Comparison of ENCODE assay signal across 26 cellular contexts in the genomic region with DNA sequence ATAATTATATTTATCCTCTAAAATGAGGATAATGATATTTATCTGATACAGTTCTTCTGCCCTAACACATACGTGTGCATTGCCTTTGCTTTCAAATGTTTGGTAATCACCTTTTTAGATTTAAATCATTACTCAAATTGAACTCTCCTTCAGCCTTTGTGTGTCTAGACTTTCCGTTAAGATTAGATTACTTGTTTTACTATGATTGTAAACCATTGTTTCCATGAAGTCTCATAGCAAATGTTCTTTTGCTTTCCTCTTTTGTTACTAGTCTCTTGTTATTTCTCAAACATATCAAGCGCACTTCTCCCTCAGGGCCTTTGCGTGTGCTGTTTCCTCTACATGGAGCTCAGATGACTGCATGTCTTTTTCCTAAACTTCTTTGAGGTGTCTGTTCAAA.
DNase-seq lines count a peak whose midpoint lies in the region; ATAC-seq lines count a peak whose summit lies in the region.
"Had no signal": no experiment of that assay in that cellular context is flagged by ENCODE, and none has a peak within 500 bp of the region (broad histone marks: within the 10 kb centered on the region; RNA-seq: fewer than 3 reads in every experiment).

No MANE protein-coding gene starts in this region.

- H3K27me3 Mint-ChIP-seq in activated T-cell treated with anti-CD3 and anti-CD28 coated beads, Interleukin-2, amount 50 U/mL, for 24 hours, result no peaks in the 10 kb centered on the region
- no peaks in the 10 kb centered on the region for H3K27me3 Mint-ChIP-seq in activated T-helper 1 cell treated with anti-CD3 and anti-CD28 coated beads, Interleukin-12 subunit alpha, Interleukin-12 subunit beta, Interleukin-2, Interleukin-4 antibody, amounts not matched to agents 30 ng/mL and 10 ng/mL and 1 ng/mL, durations not matched to agents 14 hours and 24 hours and 36 hours (ENCODE audit: insufficient read depth)
- no peaks in the 10 kb centered on the region for H3K27me3 Mint-ChIP-seq in stimulated activated naive B cell treated with anti-CD40 and anti-IgM and Interleukin-4, amounts not matched to agents 10 μg/mL and 1 μg/mL and 100 μg/mL, for 72 hours
- H3K27me3 Mint-ChIP-seq: CD8-positive, alpha-beta memory T cell had no signal

- intact Hi-C loops in activated T-helper 1 cell treated with anti-CD3 and anti-CD28 coated beads, Interleukin-12 subunit alpha, Interleukin-12 subunit beta, Interleukin-2, Interleukin-4 antibody, amounts not matched to agents 30 ng/mL and 10 ng/mL and 1 ng/mL, durations not matched to agents 14 hours and 24 hours and 36 hours (cut with micrococcal nuclease), result loop anchor here (1.0 to 2.0 kb wide), 5 partner anchors 10 to 268 kb away; no protein-coding TSS in a partner anchor

- ATAC-seq in stimulated activated naive B cell treated with anti-CD40 and anti-IgM and Interleukin-4, amounts not matched to agents 10 μg/mL and 1 μg/mL and 100 μg/mL, for 72 hours (replicated peaks), result no peak
- ATAC-seq: A549, GM12878 had no signal

- peaks cover 73% of the 10 kb centered on the region for H3K4me1 Mint-ChIP-seq in activated T-cell treated with anti-CD3 and anti-CD28 coated beads, Interleukin-2, amount 50 U/mL, for 24 hours (ENCODE audit: low read depth)
- peaks cover 83% of the 10 kb centered on the region for H3K4me1 Mint-ChIP-seq in activated T-helper 1 cell treated with anti-CD3 and anti-CD28 coated beads, Interleukin-12 subunit alpha, Interleukin-12 subunit beta, Interleukin-2, Interleukin-4 antibody, amounts not matched to agents 30 ng/mL and 10 ng/mL and 1 ng/mL, durations not matched to agents 14 hours and 24 hours and 36 hours (ENCODE audit: low read depth)
- peaks cover 40 to 69% of the 10 kb centered on the region in 2 donors for H3K4me1 Mint-ChIP-seq in stimulated activated naive B cell treated with anti-CD40 and anti-IgM and Interleukin-4, amounts not matched to agents 10 μg/mL and 1 μg/mL and 100 μg/mL, for 72 hours

- no peak for DNase-seq in activated T-cell treated with anti-CD3 and anti-CD28 coated beads, Interleukin-2, amount 50 U/mL, for 24 hours
- DNase-seq in activated T-cell treated with anti-CD3 and anti-CD28 coated beads, Interleukin-2, amount 50 U/mL, for 48 hours, result no peak
- DNase-seq in stimulated activated CD4-positive, alpha-beta T cell treated with anti-CD3 and anti-CD28 coated beads, Interleukin-15, amount 100 ng/mL, for 24 hours, result peak; percentile 19
- DNase-seq in stimulated activated CD4-positive, alpha-beta T cell treated with anti-CD3 and anti-CD28 coated beads, Interleukin-12 subunit alpha, Interleukin-12 subunit beta, amount 100 ng/mL, for 4 hours, result no peak
- no peak for DNase-seq in activated T-helper 1 cell treated with anti-CD3 and anti-CD28 coated beads, Interleukin-12 subunit alpha, Interleukin-12 subunit beta, Interleukin-2, Interleukin-4 antibody, amounts not matched to agents 30 ng/mL and 10 ng/mL and 1 ng/mL, durations not matched to agents 14 hours and 24 hours and 36 hours (ENCODE audit: low spot score)
- DNase-seq in stimulated activated naive B cell treated with anti-CD40 and anti-IgM and Interleukin-4, amounts not matched to agents 10 μg/mL and 1 μg/mL and 100 μg/mL, for 72 hours, result no peak
- DNase-seq in NCI-H187 treated with DMSO at 0.1 percent for 48 hours (lab: John Stamatoyannopoulos, UW), result no peak
- DNase-seq: AML-193; CD8-positive, alpha-beta memory T cell; DMS 273 treated with DMSO at 0.1 percent for 48 hours; DMS79; EL; GDM1; GOT3; HFFc6; KBM-7; MG63; NCI-H1105 treated with DMSO at 0.1 percent for 48 hours; NCI-H146; NCI-H2029 treated with DMSO at 0.1 percent for 48 hours; NCI-H446 treated with DMSO at 0.1 percent for 48 hours; NCI-H526; RPMI8226; SHP77 had no signal

- H3K4me3 Mint-ChIP-seq in activated T-cell treated with anti-CD3 and anti-CD28 coated beads, Interleukin-2, amount 50 U/mL, for 24 hours, result no peak overlapping the region
- H3K4me3 Mint-ChIP-seq in activated T-helper 1 cell treated with anti-CD3 and anti-CD28 coated beads, Interleukin-12 subunit alpha, Interleukin-12 subunit beta, Interleukin-2, Interleukin-4 antibody, amounts not matched to agents 30 ng/mL and 10 ng/mL and 1 ng/mL, durations not matched to agents 14 hours and 24 hours and 36 hours, result no peak overlapping the region
- H3K4me3 Mint-ChIP-seq in stimulated activated naive B cell treated with anti-CD40 and anti-IgM and Interleukin-4, amounts not matched to agents 10 μg/mL and 1 μg/mL and 100 μg/mL, for 72 hours, result no peak overlapping the region
- H3K4me3 Mint-ChIP-seq: CD8-positive, alpha-beta memory T cell; HFFc6 had no signal

- no peaks in the 10 kb centered on the region for H3K9me3 Mint-ChIP-seq in activated T-cell treated with anti-CD3 and anti-CD28 coated beads, Interleukin-2, amount 50 U/mL, for 24 hours
- no peaks in the 10 kb centered on the region for H3K9me3 Mint-ChIP-seq in activated T-helper 1 cell treated with anti-CD3 and anti-CD28 coated beads, Interleukin-12 subunit alpha, Interleukin-12 subunit beta, Interleukin-2, Interleukin-4 antibody, amounts not matched to agents 30 ng/mL and 10 ng/mL and 1 ng/mL, durations not matched to agents 14 hours and 24 hours and 36 hours
- H3K9me3 Mint-ChIP-seq in stimulated activated naive B cell treated with anti-CD40 and anti-IgM and Interleukin-4, amounts not matched to agents 10 μg/mL and 1 μg/mL and 100 μg/mL, for 72 hours, result no peaks in the 10 kb centered on the region
- H3K9me3 Mint-ChIP-seq: CD8-positive, alpha-beta memory T cell; HFFc6 had no signal

- H3K27ac Mint-ChIP-seq in activated T-cell treated with anti-CD3 and anti-CD28 coated beads, Interleukin-2, amount 50 U/mL, for 24 hours, result peak overlapping the region; percentile 63
- peak overlapping the region; percentile 82 for H3K27ac Mint-ChIP-seq in activated T-helper 1 cell treated with anti-CD3 and anti-CD28 coated beads, Interleukin-12 subunit alpha, Interleukin-12 subunit beta, Interleukin-2, Interleukin-4 antibody, amounts not matched to agents 30 ng/mL and 10 ng/mL and 1 ng/mL, durations not matched to agents 14 hours and 24 hours and 36 hours
- H3K27ac Mint-ChIP-seq in stimulated activated naive B cell treated with anti-CD40 and anti-IgM and Interleukin-4, amounts not matched to agents 10 μg/mL and 1 μg/mL and 100 μg/mL, for 72 hours, result peak overlapping the region; percentile 68
- H3K27ac Mint-ChIP-seq: CD8-positive, alpha-beta memory T cell had no signal

- H3K36me3 Mint-ChIP-seq in activated T-cell treated with anti-CD3 and anti-CD28 coated beads, Interleukin-2, amount 50 U/mL, for 24 hours (ENCODE audit: low read depth), result peaks cover 60% of the 10 kb centered on the region
- H3K36me3 Mint-ChIP-seq in activated T-helper 1 cell treated with anti-CD3 and anti-CD28 coated beads, Interleukin-12 subunit alpha, Interleukin-12 subunit beta, Interleukin-2, Interleukin-4 antibody, amounts not matched to agents 30 ng/mL and 10 ng/mL and 1 ng/mL, durations not matched to agents 14 hours and 24 hours and 36 hours (ENCODE audit: low read depth), result peaks cover 59% of the 10 kb centered on the region
- peaks cover 46 to 71% of the 10 kb centered on the region in 2 donors for H3K36me3 Mint-ChIP-seq in stimulated activated naive B cell treated with anti-CD40 and anti-IgM and Interleukin-4, amounts not matched to agents 10 μg/mL and 1 μg/mL and 100 μg/mL, for 72 hours
